In genomic region chr3:47781326-47781684, GRCh38 we compare ENCODE assay signal across 8 cellular contexts. TPM values are rescaled to one million over a fixed set of nuclear protein-coding genes. Genes with fewer than 3 reads are reported as not detected.
A peak's percentile ranks its signal among the peaks of the same experiment; 100 is the strongest.
DNase-seq lines count a peak whose midpoint lies in the region; ATAC-seq, FAIRE-seq and TF ChIP-seq lines count a peak whose summit lies in the region.

No MANE protein-coding gene starts in this region.

- CTCF ChIA-PET in K562 (lab: Yijun Ruan, JAX; ENCODE audit: low intra/inter-chr PET ratio) = no interaction called here

- DNase-seq in ACHN = peak; percentile 41
- DNase-seq in T-helper 2 cell = peak; percentile 39 to 68 (median 60)
- peak; percentile 83 to 94 (median 90) for DNase-seq in K562 (ENCODE audit: extremely low read depth in 1 of 4, low spot score in 3 of 4)
- peak; percentile 72 for DNase-seq in iPS-NIHi7 (ENCODE audit: extremely low spot score)
- DNase-seq in stimulated activated CD4-positive, alpha-beta T cell treated with anti-CD3 and anti-CD28 coated beads, Interleukin-12 subunit alpha, Interleukin-12 subunit beta, amount 100 ng/mL, for 4 hours = peak; percentile 67
- DNase-seq in mesenteric fat pad (ENCODE audit: low spot score) = no peak

- POLR2A ChIA-PET in K562 (lab: Yijun Ruan, JAX) = interaction anchor here (0.6 to 1.5 kb wide), 9 partner anchors 9 to 337 kb away, joined by 3 to 14 read pairs (median 3); no protein-coding TSS in a partner anchor

- no peaks in the 10 kb centered on the region for H3K9me3 ChIP-seq in K562 (replicated peaks; ENCODE audit: control insufficient read depth, insufficient read depth, low read depth, low read length)

- TF ChIP-seq EP300 in K562 (IDR thresholded peaks at IDR 0.05; ENCODE audit: low read length) = no peak

- no peak for FAIRE-seq in K562 (lab: Jason Lieb, UNC)

- peak overlapping the region; percentile 94 to 99 for H3K9ac ChIP-seq in K562 (ENCODE audit: insufficient read depth in 1 of 2, low read depth in 2 of 2, low read length in 2 of 2)

- 0 out of 2 replicates have a peak, but pooled peaks cover 3% of the 10 kb centered on the region for H4K20me1 ChIP-seq in K562 (replicated peaks; ENCODE audit: control insufficient read depth, insufficient read depth, low read length)

- no peak for TF ChIP-seq CTCF in K562 (IDR thresholded peaks at IDR 0.05 in 2 of 3, conservative IDR thresholded peaks at IDR 0.05 in 1 of 3; ENCODE audit: insufficient read depth in 2 of 3, low read depth in 1 of 3, low read length in 3 of 3)

- no peak for TF ChIP-seq RAD21 in K562 (CRISPR knock-in tag; conservative IDR thresholded peaks at IDR 0.05 in 1 of 2, IDR thresholded peaks at IDR 0.05 in 1 of 2)

- peaks cover 26% of the 10 kb centered on the region for H3K36me3 ChIP-seq in K562 (ENCODE audit: control insufficient read depth, insufficient read depth, low read length)

- peaks cover 63% of the 10 kb centered on the region for H3K79me2 ChIP-seq in K562 (ENCODE audit: control insufficient read depth, insufficient read depth, low read length)

- peak overlapping the region; percentile 69 for H3K4me3 ChIP-seq in K562

- peak overlapping the region; percentile 84 for H2AFZ ChIP-seq in K562 (ENCODE audit: low read depth, low read length)

- H3K27ac ChIP-seq in K562 (ENCODE audit: extremely low read depth, low read depth, low read length) = peak overlapping the region; percentile 98

- ATAC-seq in GM18867 (IDR thresholded peaks at IDR 0.05; ENCODE audit: unreplicated experiment) = peak; percentile 36
- peak; percentile 40 for ATAC-seq in HG03196 (IDR thresholded peaks at IDR 0.05; ENCODE audit: unreplicated experiment)
- peak; percentile 65 for ATAC-seq in K562

- no peaks in the 10 kb centered on the region for H3K27me3 ChIP-seq in K562 (ENCODE audit: control insufficient read depth in 2 of 2, insufficient read depth in 2 of 2, low read length in 2 of 2)

- no peaks in the 10 kb centered on the region for H3K9me1 ChIP-seq in K562 (ENCODE audit: control insufficient read depth, insufficient read depth, low read length)

- intact Hi-C loops in K562 (cut with micrococcal nuclease) = loop anchor here (5.0 kb wide), 1 partner anchor 399 kb away; the partner anchor contains the start of gene PTPN23

- no peak for TF ChIP-seq POLR2A in K562 (conservative IDR thresholded peaks at IDR 0.05)

- peaks cover 16 to 23% of the 10 kb centered on the region in 2 experiments for H3K4me1 ChIP-seq in K562 (replicated peaks in 1 of 2; ENCODE audit: control insufficient read depth in 2 of 2, insufficient read depth in 2 of 2, low read length in 2 of 2)

- in situ Hi-C loops in ACHN (cut with HindIII; ENCODE audit: low pct_ligation_motif_present, low pct_unique_long_range_greater_than_20kb, low sequenced_read_pairs) = no loop called here
- in situ Hi-C loops in K562 (cut with MboI) = no loop called here

- H3K4me2 ChIP-seq in K562 (ENCODE audit: insufficient read depth, low read length) = peak overlapping the region; percentile 89

- under 1% methylated on average over 21 of the region's 37 CpGs for WGBS in K562 (ENCODE audit: insufficient coverage, low coverage, missing lambda C conversion rate)

- no TSS peak for BruUV-seq in K562 (replicated peaks; lab: Mats Ljungman, UMichigan)

TF ChIP-seq in K562, 482 proteins besides CTCF, POLR2A, EP300 and RAD21 (continues in another document):
- TF ChIP-seq MYC (IDR thresholded peaks at IDR 0.05; ENCODE audit: low read depth, low read length) = peak; percentile 95
- no peak for TF ChIP-seq MYC (CRISPR knock-in tag; IDR thresholded peaks at IDR 0.05; ENCODE audit: borderline replicate concordance, low read depth)
- TF ChIP-seq NR4A1 (CRISPR knock-in tag; IDR thresholded peaks at IDR 0.05) = no peak
- peak; percentile 50; the same call in 1 of the 2 replicates for TF ChIP-seq NR4A1 (tag; IDR thresholded peaks at IDR 0.05)
- TF ChIP-seq FOXM1 (IDR thresholded peaks at IDR 0.05; ENCODE audit: low read depth) = no peak
- no peak for TF ChIP-seq FOXM1 (CRISPR knock-in tag; IDR thresholded peaks at IDR 0.05; ENCODE audit: low read depth)
- no peak for TF ChIP-seq DIDO1 (tag; IDR thresholded peaks at IDR 0.05; ENCODE audit: low read depth)
- TF ChIP-seq STAT6 (CRISPR knock-in tag; IDR thresholded peaks at IDR 0.05) = no peak
- TF ChIP-seq ZNF668 (CRISPR knock-in tag; IDR thresholded peaks at IDR 0.05) = peak; percentile 75; the same call in 1 of the 2 replicates
- no peak for TF ChIP-seq PHF8 (IDR thresholded peaks at IDR 0.05; ENCODE audit: borderline replicate concordance, low read length)
- TF ChIP-seq CBFA2T3 (IDR thresholded peaks at IDR 0.05) = no peak
- TF ChIP-seq ZNF57 (CRISPR knock-in tag; IDR thresholded peaks at IDR 0.05) = no peak
- TF ChIP-seq ZBTB43 (CRISPR knock-in tag; IDR thresholded peaks at IDR 0.05) = 0 out of 2 replicates have a peak, but pooled peaks have one; percentile 82

RNA-seq across cellular contexts. Expression of gene SMARCC1, which starts 0.4 kb away (rescaled TPM):
- 160 and 393 TPM in 2 replicates for total RNA-seq in K562 (2011; cell fraction: chromatin; rRNA removed; ENCODE audit: low replicate concordance)
- total RNA-seq in K562 (2011; cell fraction: nucleolus; rRNA removed) = 70.4 and 74.0 TPM in 2 replicates
- 125 and 187 TPM in 2 replicates for total RNA-seq in K562 (2011; cell fraction: nucleoplasm; rRNA removed)
- total RNA-seq in K562 (2014; rRNA removed) (66.0 and 72.2 TPM in 2 replicates), K562 (2014; rRNA removed; fragmentation: Illumina TruSeq; extraction: Trizol) (91.3 and 111 TPM in 2 replicates), K562 (2015; rRNA removed; fragmentation: Illumina TruSeq; extraction: Trizol) (85.8 and 86.0 TPM in 2 replicates), K562 (2021) (195 and 199 TPM in 2 replicates), mesenteric fat pad (46.1 TPM)
- polyA plus RNA-seq in K562 (2011; rRNA removed) (62.0 and 63.7 TPM in 2 replicates), K562 (2014; fragmentation: Illumina TruSeq; extraction: Trizol) (124 and 127 TPM in 2 replicates), K562 (2014; fragmentation: Nextera tagmentation; extraction: Ambion mirVana) (10 to 100 TPM; 20.7 to 40.5 TPM), K562 (2014; rRNA removed) (47.2 and 55.8 TPM in 2 replicates)
- polyA plus RNA-seq in K562 (2011; cell fraction: cytosol; rRNA removed) = 27.0 and 29.4 TPM in 2 replicates
- polyA plus RNA-seq in K562 (2011; cell fraction: nucleus; rRNA removed) = 54.6 and 73.8 TPM in 2 replicates
- 72.1 and 86.8 TPM in 2 replicates for polyA plus RNA-seq in K562 (2012)
- 146 and 210 TPM in 2 replicates for polyA minus RNA-seq in K562 (2011; rRNA and poly(A)+ RNA removed)
- 82.4 and 108 TPM in 2 replicates for polyA minus RNA-seq in K562 (2011; cell fraction: cytosol; rRNA and poly(A)+ RNA removed)
- polyA minus RNA-seq in K562 (2011; cell fraction: nucleus; rRNA and poly(A)+ RNA removed) = 43.5 and 71.9 TPM in 2 replicates

RNA-seq across cellular contexts. Expression of gene DHX30, which starts 21.6 kb away (rescaled TPM):
- total RNA-seq in K562 (2011; cell fraction: chromatin; rRNA removed; ENCODE audit: low replicate concordance) = 284 and 628 TPM in 2 replicates
- total RNA-seq in K562 (2011; cell fraction: nucleolus; rRNA removed) = 355 and 369 TPM in 2 replicates
- 282 and 303 TPM in 2 replicates for total RNA-seq in K562 (2011; cell fraction: nucleoplasm; rRNA removed)
- total RNA-seq in K562 (2014; rRNA removed) (144 and 154 TPM in 2 replicates), K562 (2014; rRNA removed; fragmentation: Illumina TruSeq; extraction: Trizol) (48.8 and 53.4 TPM in 2 replicates), K562 (2015; rRNA removed; fragmentation: Illumina TruSeq; extraction: Trizol) (79.0 and 82.5 TPM in 2 replicates), K562 (2021) (155 and 158 TPM in 2 replicates), mesenteric fat pad (52.2 TPM)
- polyA plus RNA-seq in K562 (2011; rRNA removed) (57.0 and 90.6 TPM in 2 replicates), K562 (2014; fragmentation: Illumina TruSeq; extraction: Trizol) (83.6 and 100 TPM in 2 replicates), K562 (2014; fragmentation: Nextera tagmentation; extraction: Ambion mirVana) (10 to 100 TPM; 12.3 to 14.2 TPM), K562 (2014; rRNA removed) (104 and 113 TPM in 2 replicates)
- 80.2 and 129 TPM in 2 replicates for polyA plus RNA-seq in K562 (2011; cell fraction: cytosol; rRNA removed)
- polyA plus RNA-seq in K562 (2011; cell fraction: nucleus; rRNA removed) = 352 and 482 TPM in 2 replicates
- 75.3 and 81.4 TPM in 2 replicates for polyA plus RNA-seq in K562 (2012)
- polyA minus RNA-seq in K562 (2011; rRNA and poly(A)+ RNA removed) = 69.4 and 94.1 TPM in 2 replicates
- 87.7 and 97.7 TPM in 2 replicates for polyA minus RNA-seq in K562 (2011; cell fraction: cytosol; rRNA and poly(A)+ RNA removed)
- 141 and 156 TPM in 2 replicates for polyA minus RNA-seq in K562 (2011; cell fraction: nucleus; rRNA and poly(A)+ RNA removed)
